ENCODE assay signal across 1 cellular context in the genomic region with DNA sequence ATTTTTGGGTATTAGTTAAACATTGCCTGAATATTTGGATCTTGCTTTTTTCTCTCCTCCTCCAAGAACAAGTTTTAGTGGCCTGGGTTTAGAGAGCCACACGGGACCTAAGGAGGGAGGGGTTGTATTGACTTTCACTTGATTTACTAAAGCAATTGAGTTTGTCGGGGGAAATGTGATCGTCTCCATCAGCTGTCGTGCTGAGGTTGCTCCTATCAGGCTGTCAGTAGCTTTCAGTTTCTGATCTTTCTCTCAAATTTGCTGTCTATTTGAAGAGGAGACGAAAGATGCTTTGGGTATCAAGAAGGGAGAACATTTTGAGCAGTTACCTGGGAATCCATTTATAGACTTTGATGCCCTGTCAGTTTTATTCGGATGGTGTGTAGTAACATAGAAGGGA.
TF ChIP-seq lines count a peak whose summit lies in the region.

No MANE protein-coding gene starts in this region.

TF ChIP-seq in GM12878, 131 proteins besides CTCF, POLR2A, EP300 and RAD21:
- TF ChIP-seq, protein P1, sequence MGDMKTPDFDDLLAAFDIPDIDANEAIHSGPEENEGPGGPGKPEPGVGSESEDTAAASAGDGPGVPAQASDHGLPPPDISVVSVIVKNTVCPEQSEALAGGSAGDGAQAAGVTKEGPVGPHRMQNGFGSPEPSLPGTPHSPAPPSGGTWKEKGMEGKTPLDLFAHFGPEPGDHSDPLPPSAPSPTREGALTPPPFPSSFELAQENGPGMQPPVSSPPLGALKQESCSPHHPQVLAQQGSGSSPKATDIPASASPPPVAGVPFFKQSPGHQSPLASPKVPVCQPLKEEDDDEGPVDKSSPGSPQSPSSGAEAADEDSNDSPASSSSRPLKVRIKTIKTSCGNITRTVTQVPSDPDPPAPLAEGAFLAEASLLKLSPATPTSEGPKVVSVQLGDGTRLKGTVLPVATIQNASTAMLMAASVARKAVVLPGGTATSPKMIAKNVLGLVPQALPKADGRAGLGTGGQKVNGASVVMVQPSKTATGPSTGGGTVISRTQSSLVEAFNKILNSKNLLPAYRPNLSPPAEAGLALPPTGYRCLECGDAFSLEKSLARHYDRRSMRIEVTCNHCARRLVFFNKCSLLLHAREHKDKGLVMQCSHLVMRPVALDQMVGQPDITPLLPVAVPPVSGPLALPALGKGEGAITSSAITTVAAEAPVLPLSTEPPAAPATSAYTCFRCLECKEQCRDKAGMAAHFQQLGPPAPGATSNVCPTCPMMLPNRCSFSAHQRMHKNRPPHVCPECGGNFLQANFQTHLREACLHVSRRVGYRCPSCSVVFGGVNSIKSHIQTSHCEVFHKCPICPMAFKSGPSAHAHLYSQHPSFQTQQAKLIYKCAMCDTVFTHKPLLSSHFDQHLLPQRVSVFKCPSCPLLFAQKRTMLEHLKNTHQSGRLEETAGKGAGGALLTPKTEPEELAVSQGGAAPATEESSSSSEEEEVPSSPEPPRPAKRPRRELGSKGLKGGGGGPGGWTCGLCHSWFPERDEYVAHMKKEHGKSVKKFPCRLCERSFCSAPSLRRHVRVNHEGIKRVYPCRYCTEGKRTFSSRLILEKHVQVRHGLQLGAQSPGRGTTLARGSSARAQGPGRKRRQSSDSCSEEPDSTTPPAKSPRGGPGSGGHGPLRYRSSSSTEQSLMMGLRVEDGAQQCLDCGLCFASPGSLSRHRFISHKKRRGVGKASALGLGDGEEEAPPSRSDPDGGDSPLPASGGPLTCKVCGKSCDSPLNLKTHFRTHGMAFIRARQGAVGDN (IDR thresholded peaks at IDR 0.05) = no peak
- TF ChIP-seq SUZ12 (IDR thresholded peaks at IDR 0.05; ENCODE audit: unreplicated experiment) = no peak
- TF ChIP-seq SREBF1 (IDR thresholded peaks at IDR 0.05; ENCODE audit: low read length) = no peak
- TF ChIP-seq RELA (IDR thresholded peaks at IDR 0.05; ENCODE audit: borderline replicate concordance, partially characterized antibody) = no peak
- no peak for TF ChIP-seq GATAD2B (conservative IDR thresholded peaks at IDR 0.05; ENCODE audit: low read depth)
- no peak for TF ChIP-seq POU2F2 (IDR thresholded peaks at IDR 0.05; ENCODE audit: borderline replicate concordance, low read depth, low read length)
- TF ChIP-seq ZZZ3 (IDR thresholded peaks at IDR 0.05; ENCODE audit: control insufficient read depth, insufficient read length, low read depth) = no peak
- peak; percentile 39; the same call in 1 of the 2 replicates for TF ChIP-seq RUNX3 (IDR thresholded peaks at IDR 0.05; ENCODE audit: low read length)
- TF ChIP-seq, protein P2, sequence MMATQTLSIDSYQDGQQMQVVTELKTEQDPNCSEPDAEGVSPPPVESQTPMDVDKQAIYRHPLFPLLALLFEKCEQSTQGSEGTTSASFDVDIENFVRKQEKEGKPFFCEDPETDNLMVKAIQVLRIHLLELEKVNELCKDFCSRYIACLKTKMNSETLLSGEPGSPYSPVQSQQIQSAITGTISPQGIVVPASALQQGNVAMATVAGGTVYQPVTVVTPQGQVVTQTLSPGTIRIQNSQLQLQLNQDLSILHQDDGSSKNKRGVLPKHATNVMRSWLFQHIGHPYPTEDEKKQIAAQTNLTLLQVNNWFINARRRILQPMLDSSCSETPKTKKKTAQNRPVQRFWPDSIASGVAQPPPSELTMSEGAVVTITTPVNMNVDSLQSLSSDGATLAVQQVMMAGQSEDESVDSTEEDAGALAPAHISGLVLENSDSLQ (IDR thresholded peaks at IDR 0.05) = peak; percentile 65
- TF ChIP-seq, protein P3, sequence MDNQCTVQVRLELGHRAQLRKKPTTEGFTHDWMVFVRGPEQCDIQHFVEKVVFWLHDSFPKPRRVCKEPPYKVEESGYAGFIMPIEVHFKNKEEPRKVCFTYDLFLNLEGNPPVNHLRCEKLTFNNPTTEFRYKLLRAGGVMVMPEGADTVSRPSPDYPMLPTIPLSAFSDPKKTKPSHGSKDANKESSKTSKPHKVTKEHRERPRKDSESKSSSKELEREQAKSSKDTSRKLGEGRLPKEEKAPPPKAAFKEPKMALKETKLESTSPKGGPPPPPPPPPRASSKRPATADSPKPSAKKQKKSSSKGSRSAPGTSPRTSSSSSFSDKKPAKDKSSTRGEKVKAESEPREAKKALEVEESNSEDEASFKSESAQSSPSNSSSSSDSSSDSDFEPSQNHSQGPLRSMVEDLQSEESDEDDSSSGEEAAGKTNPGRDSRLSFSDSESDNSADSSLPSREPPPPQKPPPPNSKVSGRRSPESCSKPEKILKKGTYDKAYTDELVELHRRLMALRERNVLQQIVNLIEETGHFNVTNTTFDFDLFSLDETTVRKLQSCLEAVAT (IDR thresholded peaks at IDR 0.05) = 0 out of 2 replicates have a peak, but pooled peaks have one; percentile 22
- TF ChIP-seq CBX5 (IDR thresholded peaks at IDR 0.05; ENCODE audit: low read depth) = no peak
- no peak for TF ChIP-seq BCL11A (IDR thresholded peaks at IDR 0.05; ENCODE audit: low read depth, low read length)
- TF ChIP-seq, protein P4, sequence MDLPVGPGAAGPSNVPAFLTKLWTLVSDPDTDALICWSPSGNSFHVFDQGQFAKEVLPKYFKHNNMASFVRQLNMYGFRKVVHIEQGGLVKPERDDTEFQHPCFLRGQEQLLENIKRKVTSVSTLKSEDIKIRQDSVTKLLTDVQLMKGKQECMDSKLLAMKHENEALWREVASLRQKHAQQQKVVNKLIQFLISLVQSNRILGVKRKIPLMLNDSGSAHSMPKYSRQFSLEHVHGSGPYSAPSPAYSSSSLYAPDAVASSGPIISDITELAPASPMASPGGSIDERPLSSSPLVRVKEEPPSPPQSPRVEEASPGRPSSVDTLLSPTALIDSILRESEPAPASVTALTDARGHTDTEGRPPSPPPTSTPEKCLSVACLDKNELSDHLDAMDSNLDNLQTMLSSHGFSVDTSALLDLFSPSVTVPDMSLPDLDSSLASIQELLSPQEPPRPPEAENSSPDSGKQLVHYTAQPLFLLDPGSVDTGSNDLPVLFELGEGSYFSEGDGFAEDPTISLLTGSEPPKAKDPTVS (IDR thresholded peaks at IDR 0.05; ENCODE audit: low read depth, low read length) = no peak
- TF ChIP-seq, protein P5, sequence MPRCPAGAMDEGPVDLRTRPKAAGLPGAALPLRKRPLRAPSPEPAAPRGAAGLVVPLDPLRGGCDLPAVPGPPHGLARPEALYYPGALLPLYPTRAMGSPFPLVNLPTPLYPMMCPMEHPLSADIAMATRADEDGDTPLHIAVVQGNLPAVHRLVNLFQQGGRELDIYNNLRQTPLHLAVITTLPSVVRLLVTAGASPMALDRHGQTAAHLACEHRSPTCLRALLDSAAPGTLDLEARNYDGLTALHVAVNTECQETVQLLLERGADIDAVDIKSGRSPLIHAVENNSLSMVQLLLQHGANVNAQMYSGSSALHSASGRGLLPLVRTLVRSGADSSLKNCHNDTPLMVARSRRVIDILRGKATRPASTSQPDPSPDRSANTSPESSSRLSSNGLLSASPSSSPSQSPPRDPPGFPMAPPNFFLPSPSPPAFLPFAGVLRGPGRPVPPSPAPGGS (IDR thresholded peaks at IDR 0.05; ENCODE audit: borderline replicate concordance, insufficient read depth, low read depth, low read length, poor library complexity, severe bottlenecking) = no peak
- TF ChIP-seq, protein P6, sequence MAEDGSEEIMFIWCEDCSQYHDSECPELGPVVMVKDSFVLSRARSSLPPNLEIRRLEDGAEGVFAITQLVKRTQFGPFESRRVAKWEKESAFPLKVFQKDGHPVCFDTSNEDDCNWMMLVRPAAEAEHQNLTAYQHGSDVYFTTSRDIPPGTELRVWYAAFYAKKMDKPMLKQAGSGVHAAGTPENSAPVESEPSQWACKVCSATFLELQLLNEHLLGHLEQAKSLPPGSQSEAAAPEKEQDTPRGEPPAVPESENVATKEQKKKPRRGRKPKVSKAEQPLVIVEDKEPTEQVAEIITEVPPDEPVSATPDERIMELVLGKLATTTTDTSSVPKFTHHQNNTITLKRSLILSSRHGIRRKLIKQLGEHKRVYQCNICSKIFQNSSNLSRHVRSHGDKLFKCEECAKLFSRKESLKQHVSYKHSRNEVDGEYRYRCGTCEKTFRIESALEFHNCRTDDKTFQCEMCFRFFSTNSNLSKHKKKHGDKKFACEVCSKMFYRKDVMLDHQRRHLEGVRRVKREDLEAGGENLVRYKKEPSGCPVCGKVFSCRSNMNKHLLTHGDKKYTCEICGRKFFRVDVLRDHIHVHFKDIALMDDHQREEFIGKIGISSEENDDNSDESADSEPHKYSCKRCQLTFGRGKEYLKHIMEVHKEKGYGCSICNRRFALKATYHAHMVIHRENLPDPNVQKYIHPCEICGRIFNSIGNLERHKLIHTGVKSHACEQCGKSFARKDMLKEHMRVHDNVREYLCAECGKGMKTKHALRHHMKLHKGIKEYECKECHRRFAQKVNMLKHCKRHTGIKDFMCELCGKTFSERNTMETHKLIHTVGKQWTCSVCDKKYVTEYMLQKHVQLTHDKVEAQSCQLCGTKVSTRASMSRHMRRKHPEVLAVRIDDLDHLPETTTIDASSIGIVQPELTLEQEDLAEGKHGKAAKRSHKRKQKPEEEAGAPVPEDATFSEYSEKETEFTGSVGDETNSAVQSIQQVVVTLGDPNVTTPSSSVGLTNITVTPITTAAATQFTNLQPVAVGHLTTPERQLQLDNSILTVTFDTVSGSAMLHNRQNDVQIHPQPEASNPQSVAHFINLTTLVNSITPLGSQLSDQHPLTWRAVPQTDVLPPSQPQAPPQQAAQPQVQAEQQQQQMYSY (CRISPR knock-in tag; IDR thresholded peaks at IDR 0.05) = no peak
- 0 out of 2 replicates have a peak, but pooled peaks have one; percentile 51 for TF ChIP-seq RCOR1 (conservative IDR thresholded peaks at IDR 0.05; ENCODE audit: low read depth, low read length)
- no peak for TF ChIP-seq CREM (IDR thresholded peaks at IDR 0.05; ENCODE audit: low read depth)
